12 cellular contexts compared by ENCODE assay signal in genomic region chr2:98378901-98379300, GRCh38. TPM values are rescaled to one million over a fixed set of nuclear protein-coding genes. Genes with fewer than 3 reads are reported as not detected.
DNase-seq lines count a peak whose midpoint lies in the region; ATAC-seq and TF ChIP-seq lines count a peak whose summit lies in the region.
"Had no signal": no experiment of that assay in that cellular context is flagged by ENCODE, and none has a peak within 500 bp of the region (broad histone marks: within the 10 kb centered on the region; RNA-seq: fewer than 3 reads in every experiment).

No MANE protein-coding gene starts in this region.

- H3K9me3 ChIP-seq in breast epithelium (no peaks in the 10 kb centered on the region), right lobe of liver (no peaks in the 10 kb centered on the region)
- H3K9me3 ChIP-seq: BLaER1 treated with 17β-estradiol and CSF1 and Interleukin-3, amounts not matched to agents 10 nM and 100 nM had no signal

- ATAC-seq in right lobe of liver, result peak; percentile 42 to 59 (median 49)

- H3K27me3 ChIP-seq in breast epithelium, result no peaks in the 10 kb centered on the region
- H3K27me3 ChIP-seq in right lobe of liver, result no peaks in the 10 kb centered on the region
- H3K27me3 ChIP-seq: BLaER1 treated with 17β-estradiol and CSF1 and Interleukin-3, amounts not matched to agents 10 nM and 100 nM had no signal

- peak overlapping the region; percentile 50 to 70 for H3K27ac ChIP-seq in breast epithelium
- no peak overlapping the region for H3K27ac ChIP-seq in right lobe of liver
- H3K27ac ChIP-seq in coronary artery, result no peak overlapping the region
- H3K27ac ChIP-seq: BLaER1 treated with 17β-estradiol and CSF1 and Interleukin-3, amounts not matched to agents 10 nM and 100 nM had no signal

- H3K36me3 ChIP-seq in breast epithelium (no peaks in the 10 kb centered on the region), right lobe of liver (no peaks in the 10 kb centered on the region)
- H3K36me3 ChIP-seq: BLaER1 treated with 17β-estradiol and CSF1 and Interleukin-3, amounts not matched to agents 10 nM and 100 nM had no signal

- peak; percentile 54 for DNase-seq in CMK (ENCODE audit: low read depth)
- peak; percentile 97 for DNase-seq in NCI-H2029 treated with DMSO at 0.1 percent for 48 hours (lab: John Stamatoyannopoulos, UW)
- peak in 1 of 2 donors; percentile 70 for DNase-seq in breast epithelium (ENCODE audit: low spot score in 2 of 2)
- no peak for DNase-seq in right lobe of liver
- DNase-seq in coronary artery (ENCODE audit: low spot score), result no peak
- DNase-seq in SKM-1 (lab: John Stamatoyannopoulos, UW; ENCODE audit: unreplicated experiment), result no peak
- DNase-seq in 8988T, result no peak
- no peak for DNase-seq in COR-L47 (lab: John Stamatoyannopoulos, UW)
- DNase-seq: glutamatergic neuron, H9, NCI-H526 had no signal

- intact Hi-C loops in breast epithelium (cut with DNase I; ENCODE audit: low total_unique reads), result no loop called here
- intact Hi-C loops in right lobe of liver (cut with DNase I), result no loop called here

- no peak overlapping the region for H3K4me3 ChIP-seq in breast epithelium
- H3K4me3 ChIP-seq in right lobe of liver, result no peak overlapping the region
- H3K4me3 ChIP-seq in coronary artery, result no peak overlapping the region
- H3K4me3 ChIP-seq: BLaER1 treated with 17β-estradiol and CSF1 and Interleukin-3, amounts not matched to agents 10 nM and 100 nM had no signal

- 33% methylated on average over 4 of the region's 4 CpGs for WGBS in right lobe of liver (ENCODE audit: insufficient coverage, low coverage, low lambda C conversion rate, missing lambda C conversion rate)

- TF ChIP-seq CTCF in breast epithelium (IDR thresholded peaks at IDR 0.05), result no peak
- TF ChIP-seq CTCF in right lobe of liver (IDR thresholded peaks at IDR 0.05), result no peak
- no peak for TF ChIP-seq CTCF in coronary artery (IDR thresholded peaks at IDR 0.05)

- H3K4me1 ChIP-seq in breast epithelium (peaks cover 0 to 4% of the 10 kb centered on the region in 2 donors), right lobe of liver (no peaks in the 10 kb centered on the region)

- TF ChIP-seq POLR2A in breast epithelium (IDR thresholded peaks at IDR 0.05), result no peak
- no peak for TF ChIP-seq POLR2A in right lobe of liver (IDR thresholded peaks at IDR 0.05)

RNA-seq across cellular contexts. Expression of gene CNGA3, which starts 32.6 kb away (rescaled TPM):
- total RNA-seq in breast epithelium, result under 1 TPM in 2 of 3 donors, not detected in 1; under 0.01 to 0.15 TPM
- not detected for total RNA-seq in right lobe of liver
- total RNA-seq: H9 had no signal

Comparison
In these comparisons a context has a peak if more than half of its experiments do, and no peak if none do; other contexts are left out.
1. DNase-seq: peak in CMK (single experiment) and NCI-H2029 treated with DMSO at 0.1 percent for 48 hours (single experiment); none in right lobe of liver (0 of 3), coronary artery (single experiment), SKM-1 (single experiment), 8988T (single experiment) and COR-L47 (single experiment).
2. H3K27ac ChIP-seq: peak in breast epithelium (2 of 2); none in right lobe of liver (0 of 3) and coronary artery (0 of 2).